Comparison of ENCODE assay signal across 12 cellular contexts in genomic region chr11:119416606-119417580, GRCh38. TPM values are rescaled to one million over a fixed set of nuclear protein-coding genes. Genes with fewer than 3 reads are reported as not detected.
A peak's percentile ranks its signal among the peaks of the same experiment; 100 is the strongest.
DNase-seq lines count a peak whose midpoint lies in the region; ATAC-seq and TF ChIP-seq lines count a peak whose summit lies in the region.
"Had no signal": no experiment of that assay in that cellular context is flagged by ENCODE, and none has a peak within 500 bp of the region (broad histone marks: within the 10 kb centered on the region; RNA-seq: fewer than 3 reads in every experiment).

No MANE protein-coding gene starts in this region.

- peaks cover 7% of the 10 kb centered on the region for H3K27me3 Mint-ChIP-seq in mesothelial cell of epicardium (ENCODE audit: low read depth)

- ATAC-seq in GM18868 (IDR thresholded peaks at IDR 0.05; ENCODE audit: unreplicated experiment): no peak
- ATAC-seq in HG03175 (IDR thresholded peaks at IDR 0.05; ENCODE audit: unreplicated experiment): no peak
- ATAC-seq: right lobe of liver had no signal

- H3K27me3 ChIP-seq in effector memory CD4-positive, alpha-beta T cell (replicated peaks; ENCODE audit: control insufficient read depth, insufficient read depth, low read length, poor library complexity, severe bottlenecking): peaks cover 8% of the 10 kb centered on the region
- H3K27me3 ChIP-seq: right lobe of liver had no signal

- peaks cover 12% of the 10 kb centered on the region for H3K9me3 Mint-ChIP-seq in mesothelial cell of epicardium
- H3K9me3 Mint-ChIP-seq: activated CD4-positive, alpha-beta T cell treated with anti-CD3 and anti-CD28 coated beads, Interleukin-2, amount 10 ng/mL, durations not matched to agents 24 days and 14 days had no signal

- DNase-seq in ACHN: peak; percentile 19
- peak; percentile 92 for DNase-seq in LHCN-M2 (ENCODE audit: low read depth)
- no peak for DNase-seq in coronary artery (ENCODE audit: low spot score)
- DNase-seq in mesothelial cell of epicardium (ENCODE audit: low spot score in 2 of 2, unreplicated experiment in 2 of 2): no peak
- DNase-seq in effector memory CD4-positive, alpha-beta T cell: no peak
- no peak for DNase-seq in NCI-H1694 (lab: John Stamatoyannopoulos, UW)
- DNase-seq: activated CD4-positive, alpha-beta T cell treated with anti-CD3 and anti-CD28 coated beads, Interleukin-2, amount 10 ng/mL, durations not matched to agents 24 days and 14 days; right lobe of liver; stimulated activated CD8-positive, alpha-beta memory T cell treated with anti-CD3 and anti-CD28 coated beads, Interleukin-4, amount 100 ng/mL, for 48 hours had no signal

- no peaks in the 10 kb centered on the region for H3K36me3 ChIP-seq in effector memory CD4-positive, alpha-beta T cell (ENCODE audit: control insufficient read depth, insufficient read depth, low read length)
- H3K36me3 ChIP-seq: right lobe of liver had no signal

- H3K4me1 ChIP-seq in effector memory CD4-positive, alpha-beta T cell (ENCODE audit: control insufficient read depth, insufficient read depth, low read length, poor library complexity, severe bottlenecking): peaks cover 2% of the 10 kb centered on the region
- H3K4me1 ChIP-seq: right lobe of liver had no signal

- TF ChIP-seq CTCF in coronary artery (IDR thresholded peaks at IDR 0.05) (no peak), mesothelial cell of epicardium (IDR thresholded peaks at IDR 0.05; ENCODE audit: unreplicated experiment) (no peak)

- no peaks in the 10 kb centered on the region for H3K9me3 ChIP-seq in effector memory CD4-positive, alpha-beta T cell (ENCODE audit: control insufficient read depth, low read length)
- H3K9me3 ChIP-seq: right lobe of liver had no signal

- peak overlapping the region; percentile 42 to 59 for H3K27ac ChIP-seq in coronary artery
- no peak overlapping the region for H3K27ac ChIP-seq in effector memory CD4-positive, alpha-beta T cell (ENCODE audit: insufficient read depth, low read length, poor library complexity, severe bottlenecking)
- H3K27ac ChIP-seq: epithelial cell of prostate, right lobe of liver had no signal

- H3K4me1 Mint-ChIP-seq in mesothelial cell of epicardium: peaks cover 26% of the 10 kb centered on the region

- in situ Hi-C loops in ACHN (cut with HindIII; ENCODE audit: low pct_ligation_motif_present, low pct_unique_long_range_greater_than_20kb, low sequenced_read_pairs): no loop called here

- no peak overlapping the region for H3K4me3 ChIP-seq in coronary artery
- no peak overlapping the region for H3K4me3 ChIP-seq in effector memory CD4-positive, alpha-beta T cell (ENCODE audit: insufficient read depth, low read depth, low read length, poor library complexity, severe bottlenecking)
- H3K4me3 ChIP-seq: right lobe of liver had no signal

- H3K4me3 Mint-ChIP-seq in mesothelial cell of epicardium: no peak overlapping the region
- H3K4me3 Mint-ChIP-seq: activated CD4-positive, alpha-beta T cell treated with anti-CD3 and anti-CD28 coated beads, Interleukin-2, amount 10 ng/mL, durations not matched to agents 24 days and 14 days had no signal

- H3K27ac Mint-ChIP-seq in mesothelial cell of epicardium: peak overlapping the region; percentile 73
- H3K27ac Mint-ChIP-seq: activated CD4-positive, alpha-beta T cell treated with anti-CD3 and anti-CD28 coated beads, Interleukin-2, amount 10 ng/mL, durations not matched to agents 24 days and 14 days had no signal

- H3K36me3 Mint-ChIP-seq in mesothelial cell of epicardium: peaks cover 17% of the 10 kb centered on the region

RNA-seq across cellular contexts. Expression of gene THY1, which starts 6.1 kb away (rescaled TPM):
- total RNA-seq in LHCN-M2 (2014; rRNA removed) (221 and 333 TPM in 2 replicates), mesothelial cell of epicardium (121 to 127 TPM (median 121 TPM) in 3 replicates)
- 445 TPM for polyA plus RNA-seq in LHCN-M2 (2012)

RNA-seq across cellular contexts. Expression of gene USP2, which starts 35.4 kb away (rescaled TPM):
- total RNA-seq in LHCN-M2 (2014; rRNA removed) (1.7 and 4.0 TPM in 2 replicates), mesothelial cell of epicardium (12.4 to 13.2 TPM (median 13.1 TPM) in 3 replicates)
- 4.8 TPM for polyA plus RNA-seq in LHCN-M2 (2012)

Comparison
In these comparisons a context has a peak if more than half of its experiments do, and no peak if none do; other contexts are left out.
1. DNase-seq: peak in ACHN (single experiment) and LHCN-M2 (single experiment); none in coronary artery (single experiment), mesothelial cell of epicardium (0 of 2), effector memory CD4-positive, alpha-beta T cell (0 of 3) and NCI-H1694 (single experiment).